1 cellular context compared by ENCODE assay signal in genomic region chr19:11198769-11199469, GRCh38.
TF ChIP-seq lines count a peak whose summit lies in the region.

No MANE protein-coding gene starts in this region.

TF ChIP-seq in K562, 482 proteins besides CTCF, POLR2A, EP300 and RAD21 (continued from another document):
- TF ChIP-seq MTA2 (IDR thresholded peaks at IDR 0.05; ENCODE audit: low read depth) (0 out of 2 replicates have a peak, but pooled peaks have one; percentile 4), ZNF384 (IDR thresholded peaks at IDR 0.05; ENCODE audit: low read depth, low read length) (peak; percentile 59), MLLT1 (IDR thresholded peaks at IDR 0.05) (no peak), RAD51 (IDR thresholded peaks at IDR 0.05; ENCODE audit: borderline replicate concordance, low read depth) (peak; percentile 23; the same call in 1 of the 2 replicates)
